In the genomic region with DNA sequence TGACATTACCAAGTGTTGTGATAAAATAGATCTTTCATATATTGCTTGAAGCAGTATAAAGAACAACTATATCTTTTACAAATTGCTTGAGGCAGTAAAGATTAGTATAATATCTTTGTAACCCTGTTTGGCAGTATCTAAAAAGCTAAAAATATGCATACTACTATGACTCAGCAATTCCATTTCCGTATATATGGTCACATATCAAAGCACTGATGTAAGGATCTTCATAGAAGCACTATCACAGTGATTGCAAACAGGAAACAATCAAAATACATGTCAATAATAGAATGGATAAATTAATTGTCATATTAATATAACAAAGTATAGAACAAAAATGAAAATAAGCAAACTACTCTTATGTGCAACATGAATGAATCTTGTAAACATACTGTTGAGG, we compare ENCODE assay signal across 1 cellular context.
TF ChIP-seq lines count a peak whose summit lies in the region.

No MANE protein-coding gene starts in this region.

TF ChIP-seq in K562, 482 proteins besides CTCF, POLR2A, EP300 and RAD21 (continued from another document):
- no peak for TF ChIP-seq PCBP1 (IDR thresholded peaks at IDR 0.05; ENCODE audit: low read depth, low read length, poor library complexity, severe bottlenecking)
- peak; percentile 91 for TF ChIP-seq NFE2 (IDR thresholded peaks at IDR 0.05; ENCODE audit: low read depth)
- TF ChIP-seq SIX5 (IDR thresholded peaks at IDR 0.05; ENCODE audit: borderline replicate concordance in 1 of 2, insufficient read depth in 1 of 2, low read depth in 1 of 2, low read length in 2 of 2), result no peak
- TF ChIP-seq HMGN3 (IDR thresholded peaks at IDR 0.05; ENCODE audit: borderline replicate concordance, extremely low read depth, insufficient read length, low read depth, low read length), result no peak
- TF ChIP-seq BMI1 (IDR thresholded peaks at IDR 0.05; ENCODE audit: low read length), result no peak
- TF ChIP-seq ZNF239 (CRISPR knock-in tag; IDR thresholded peaks at IDR 0.05), result no peak
- peak; percentile 79 for TF ChIP-seq C11orf30 (IDR thresholded peaks at IDR 0.05; ENCODE audit: low read depth)
- no peak for TF ChIP-seq ZBTB8A (IDR thresholded peaks at IDR 0.05; ENCODE audit: partially characterized antibody)
- TF ChIP-seq, protein P1, sequence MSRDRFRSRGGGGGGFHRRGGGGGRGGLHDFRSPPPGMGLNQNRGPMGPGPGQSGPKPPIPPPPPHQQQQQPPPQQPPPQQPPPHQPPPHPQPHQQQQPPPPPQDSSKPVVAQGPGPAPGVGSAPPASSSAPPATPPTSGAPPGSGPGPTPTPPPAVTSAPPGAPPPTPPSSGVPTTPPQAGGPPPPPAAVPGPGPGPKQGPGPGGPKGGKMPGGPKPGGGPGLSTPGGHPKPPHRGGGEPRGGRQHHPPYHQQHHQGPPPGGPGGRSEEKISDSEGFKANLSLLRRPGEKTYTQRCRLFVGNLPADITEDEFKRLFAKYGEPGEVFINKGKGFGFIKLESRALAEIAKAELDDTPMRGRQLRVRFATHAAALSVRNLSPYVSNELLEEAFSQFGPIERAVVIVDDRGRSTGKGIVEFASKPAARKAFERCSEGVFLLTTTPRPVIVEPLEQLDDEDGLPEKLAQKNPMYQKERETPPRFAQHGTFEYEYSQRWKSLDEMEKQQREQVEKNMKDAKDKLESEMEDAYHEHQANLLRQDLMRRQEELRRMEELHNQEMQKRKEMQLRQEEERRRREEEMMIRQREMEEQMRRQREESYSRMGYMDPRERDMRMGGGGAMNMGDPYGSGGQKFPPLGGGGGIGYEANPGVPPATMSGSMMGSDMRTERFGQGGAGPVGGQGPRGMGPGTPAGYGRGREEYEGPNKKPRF (IDR thresholded peaks at IDR 0.05; ENCODE audit: low read depth, low read length), result no peak
- no peak for TF ChIP-seq PURB (CRISPR knock-in tag; IDR thresholded peaks at IDR 0.05; ENCODE audit: low read depth)
- TF ChIP-seq, protein P2, sequence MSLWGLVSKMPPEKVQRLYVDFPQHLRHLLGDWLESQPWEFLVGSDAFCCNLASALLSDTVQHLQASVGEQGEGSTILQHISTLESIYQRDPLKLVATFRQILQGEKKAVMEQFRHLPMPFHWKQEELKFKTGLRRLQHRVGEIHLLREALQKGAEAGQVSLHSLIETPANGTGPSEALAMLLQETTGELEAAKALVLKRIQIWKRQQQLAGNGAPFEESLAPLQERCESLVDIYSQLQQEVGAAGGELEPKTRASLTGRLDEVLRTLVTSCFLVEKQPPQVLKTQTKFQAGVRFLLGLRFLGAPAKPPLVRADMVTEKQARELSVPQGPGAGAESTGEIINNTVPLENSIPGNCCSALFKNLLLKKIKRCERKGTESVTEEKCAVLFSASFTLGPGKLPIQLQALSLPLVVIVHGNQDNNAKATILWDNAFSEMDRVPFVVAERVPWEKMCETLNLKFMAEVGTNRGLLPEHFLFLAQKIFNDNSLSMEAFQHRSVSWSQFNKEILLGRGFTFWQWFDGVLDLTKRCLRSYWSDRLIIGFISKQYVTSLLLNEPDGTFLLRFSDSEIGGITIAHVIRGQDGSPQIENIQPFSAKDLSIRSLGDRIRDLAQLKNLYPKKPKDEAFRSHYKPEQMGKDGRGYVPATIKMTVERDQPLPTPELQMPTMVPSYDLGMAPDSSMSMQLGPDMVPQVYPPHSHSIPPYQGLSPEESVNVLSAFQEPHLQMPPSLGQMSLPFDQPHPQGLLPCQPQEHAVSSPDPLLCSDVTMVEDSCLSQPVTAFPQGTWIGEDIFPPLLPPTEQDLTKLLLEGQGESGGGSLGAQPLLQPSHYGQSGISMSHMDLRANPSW (CRISPR knock-in tag; IDR thresholded peaks at IDR 0.05), result no peak
- TF ChIP-seq, protein P3, sequence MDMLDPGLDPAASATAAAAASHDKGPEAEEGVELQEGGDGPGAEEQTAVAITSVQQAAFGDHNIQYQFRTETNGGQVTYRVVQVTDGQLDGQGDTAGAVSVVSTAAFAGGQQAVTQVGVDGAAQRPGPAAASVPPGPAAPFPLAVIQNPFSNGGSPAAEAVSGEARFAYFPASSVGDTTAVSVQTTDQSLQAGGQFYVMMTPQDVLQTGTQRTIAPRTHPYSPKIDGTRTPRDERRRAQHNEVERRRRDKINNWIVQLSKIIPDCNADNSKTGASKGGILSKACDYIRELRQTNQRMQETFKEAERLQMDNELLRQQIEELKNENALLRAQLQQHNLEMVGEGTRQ (CRISPR knock-in tag; IDR thresholded peaks at IDR 0.05), result no peak
- TF ChIP-seq TRIM24 (IDR thresholded peaks at IDR 0.05), result peak; percentile 18 to 39; a peak in 2 of 4 replicates
- no peak for TF ChIP-seq BRCA1 (IDR thresholded peaks at IDR 0.05)
- no peak for TF ChIP-seq BRCA1 (CRISPR knock-in tag; IDR thresholded peaks at IDR 0.05)
- TF ChIP-seq ZNF707 (CRISPR knock-in tag; conservative IDR thresholded peaks at IDR 0.05), result no peak
- no peak for TF ChIP-seq PTRF (tag; IDR thresholded peaks at IDR 0.05)
- no peak for TF ChIP-seq NELFE (IDR thresholded peaks at IDR 0.05; ENCODE audit: insufficient read depth, insufficient read length)
- TF ChIP-seq CXXC5 (CRISPR knock-in tag; IDR thresholded peaks at IDR 0.05), result no peak
- TF ChIP-seq DPF2 (IDR thresholded peaks at IDR 0.05), result peak; percentile 37; the same call in 1 of the 2 replicates
- TF ChIP-seq, protein P4, sequence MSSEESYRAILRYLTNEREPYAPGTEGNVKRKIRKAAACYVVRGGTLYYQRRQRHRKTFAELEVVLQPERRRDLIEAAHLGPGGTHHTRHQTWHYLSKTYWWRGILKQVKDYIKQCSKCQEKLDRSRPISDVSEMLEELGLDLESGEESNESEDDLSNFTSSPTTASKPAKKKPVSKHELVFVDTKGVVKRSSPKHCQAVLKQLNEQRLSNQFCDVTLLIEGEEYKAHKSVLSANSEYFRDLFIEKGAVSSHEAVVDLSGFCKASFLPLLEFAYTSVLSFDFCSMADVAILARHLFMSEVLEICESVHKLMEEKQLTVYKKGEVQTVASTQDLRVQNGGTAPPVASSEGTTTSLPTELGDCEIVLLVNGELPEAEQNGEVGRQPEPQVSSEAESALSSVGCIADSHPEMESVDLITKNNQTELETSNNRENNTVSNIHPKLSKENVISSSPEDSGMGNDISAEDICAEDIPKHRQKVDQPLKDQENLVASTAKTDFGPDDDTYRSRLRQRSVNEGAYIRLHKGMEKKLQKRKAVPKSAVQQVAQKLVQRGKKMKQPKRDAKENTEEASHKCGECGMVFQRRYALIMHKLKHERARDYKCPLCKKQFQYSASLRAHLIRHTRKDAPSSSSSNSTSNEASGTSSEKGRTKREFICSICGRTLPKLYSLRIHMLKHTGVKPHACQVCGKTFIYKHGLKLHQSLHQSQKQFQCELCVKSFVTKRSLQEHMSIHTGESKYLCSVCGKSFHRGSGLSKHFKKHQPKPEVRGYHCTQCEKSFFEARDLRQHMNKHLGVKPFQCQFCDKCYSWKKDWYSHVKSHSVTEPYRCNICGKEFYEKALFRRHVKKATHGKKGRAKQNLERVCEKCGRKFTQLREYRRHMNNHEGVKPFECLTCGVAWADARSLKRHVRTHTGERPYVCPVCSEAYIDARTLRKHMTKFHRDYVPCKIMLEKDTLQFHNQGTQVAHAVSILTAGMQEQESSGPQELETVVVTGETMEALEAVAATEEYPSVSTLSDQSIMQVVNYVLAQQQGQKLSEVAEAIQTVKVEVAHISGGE (CRISPR knock-in tag; IDR thresholded peaks at IDR 0.05), result no peak
- TF ChIP-seq ZNF507 (tag; conservative IDR thresholded peaks at IDR 0.05), result no peak
- no peak for TF ChIP-seq ETV1 (tag; conservative IDR thresholded peaks at IDR 0.05; ENCODE audit: low read depth)
- TF ChIP-seq HSF4 (CRISPR knock-in tag; IDR thresholded peaks at IDR 0.05; ENCODE audit: borderline replicate concordance), result no peak
- TF ChIP-seq KAT7 (CRISPR knock-in tag; IDR thresholded peaks at IDR 0.05; ENCODE audit: borderline replicate concordance), result no peak
- TF ChIP-seq ATF1 (CRISPR knock-in tag; IDR thresholded peaks at IDR 0.05), result no peak
- no peak for TF ChIP-seq ATF1 (tag; IDR thresholded peaks at IDR 0.05)
- peak; percentile 89 for TF ChIP-seq ZNF316 (IDR thresholded peaks at IDR 0.05)
- no peak for TF ChIP-seq L3MBTL2 (IDR thresholded peaks at IDR 0.05)
- TF ChIP-seq NFE2L1 (tag; IDR thresholded peaks at IDR 0.05; ENCODE audit: borderline replicate concordance, low read depth), result peak; percentile 89
- TF ChIP-seq BACH1 (tag; IDR thresholded peaks at IDR 0.05), result peak; percentile 87
- no peak for TF ChIP-seq PHF20 (IDR thresholded peaks at IDR 0.05; ENCODE audit: partially characterized antibody)
- peak; percentile 82; the same call in 1 of the 2 replicates for TF ChIP-seq MAFK (IDR thresholded peaks at IDR 0.05; ENCODE audit: low read length)
- TF ChIP-seq ZC3H8 (IDR thresholded peaks at IDR 0.05), result no peak
- no peak for TF ChIP-seq TGIF2 (CRISPR knock-in tag; IDR thresholded peaks at IDR 0.05)
- no peak for TF ChIP-seq SRSF3 (IDR thresholded peaks at IDR 0.05; ENCODE audit: insufficient read depth, low read length)
- no peak for TF ChIP-seq ZNF263 (CRISPR knock-in tag; IDR thresholded peaks at IDR 0.05; ENCODE audit: borderline replicate concordance)
- no peak for TF ChIP-seq ARNT (IDR thresholded peaks at IDR 0.05)
